10 cellular contexts compared by ENCODE assay signal in the genomic region with DNA sequence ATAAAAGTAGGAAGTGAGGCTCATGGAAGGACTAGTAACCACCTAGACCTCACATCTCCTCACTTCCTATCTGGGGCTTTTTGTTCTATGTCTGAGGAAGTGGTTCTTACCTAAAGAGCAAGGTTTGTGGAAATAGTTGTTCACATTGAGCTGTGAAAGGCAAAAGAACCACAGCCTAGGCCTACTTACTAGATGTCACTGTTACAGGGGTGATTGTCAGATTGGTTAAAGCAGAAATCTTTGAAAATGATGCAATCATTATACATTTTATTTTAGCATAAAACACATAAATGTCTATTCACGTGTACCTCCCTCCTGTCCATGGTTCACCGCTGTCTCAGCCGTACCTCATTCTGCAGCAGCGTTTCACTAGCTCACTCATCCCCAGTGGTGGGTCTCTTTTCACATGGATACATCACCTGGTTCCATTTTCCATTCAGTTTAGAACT.
DNase-seq lines count a peak whose midpoint lies in the region; ATAC-seq and TF ChIP-seq lines count a peak whose summit lies in the region.
"Had no signal": no experiment of that assay in that cellular context is flagged by ENCODE, and none has a peak within 500 bp of the region (broad histone marks: within the 10 kb centered on the region; RNA-seq: fewer than 3 reads in every experiment).

No MANE protein-coding gene starts in this region.

- no peak for TF ChIP-seq CTCF in OCI-LY7 (conservative IDR thresholded peaks at IDR 0.05; ENCODE audit: low read length)

- POLR2A ChIA-PET in CD4-positive, alpha-beta memory T cell (lab: Charles Lee; ENCODE audit: partially characterized antibody): interaction anchor here (0.7 to 1.9 kb wide), 9 partner anchors 9 to 220 kb away, joined by 3 to 7 read pairs (median 4); no protein-coding TSS in a partner anchor
- POLR2A ChIA-PET in OCI-LY7 (lab: Charles Lee): interaction anchor here (0.6 to 5.2 kb wide), 3 partner anchors 9 to 634 kb away, joined by 3 to 20 read pairs (median 3); no protein-coding TSS in a partner anchor

- peak; percentile 59 for ATAC-seq in GM21619 (IDR thresholded peaks at IDR 0.05; ENCODE audit: unreplicated experiment)
- peak; percentile 97 for ATAC-seq in central memory CD8-positive, alpha-beta T cell (replicated peaks; ENCODE audit: extremely low read depth, poor library complexity, severe bottlenecking)
- ATAC-seq in HG03196 (IDR thresholded peaks at IDR 0.05; ENCODE audit: unreplicated experiment): no peak
- ATAC-seq in HG03457 (IDR thresholded peaks at IDR 0.05; ENCODE audit: unreplicated experiment): no peak
- ATAC-seq: psoas muscle had no signal

- H3K36me3 ChIP-seq in CD4-positive, alpha-beta memory T cell (ENCODE audit: insufficient read depth, low read length): no peaks in the 10 kb centered on the region
- H3K36me3 ChIP-seq in OCI-LY7 (ENCODE audit: insufficient read depth, low read length): peaks cover 8% of the 10 kb centered on the region; the same call in 1 of the 2 replicates

- H3K9me3 Mint-ChIP-seq in CD4-positive, alpha-beta memory T cell: peaks cover 0 to 3% (median 0%) of the 10 kb centered on the region in 8 donors
- H3K9me3 Mint-ChIP-seq in central memory CD8-positive, alpha-beta T cell: no peaks in the 10 kb centered on the region

- peak overlapping the region; percentile 54 for H3K27ac ChIP-seq in CD4-positive, alpha-beta memory T cell (ENCODE audit: low read depth, low read length)
- no peak overlapping the region for H3K27ac ChIP-seq in OCI-LY7 (ENCODE audit: low read depth, low read length, poor library complexity, severe bottlenecking)
- H3K27ac ChIP-seq: psoas muscle had no signal

- H3K4me3 ChIP-seq in CD4-positive, alpha-beta memory T cell (ENCODE audit: low read length in 2 of 2): no peak overlapping the region
- H3K4me3 ChIP-seq in OCI-LY7 (ENCODE audit: low read depth, low read length, poor library complexity, severe bottlenecking): no peak overlapping the region
- H3K4me3 ChIP-seq: psoas muscle had no signal

- H2AFZ ChIP-seq in OCI-LY7 (ENCODE audit: low read length): no peak overlapping the region

- H3K27ac Mint-ChIP-seq in CD4-positive, alpha-beta memory T cell: peak overlapping the region; percentile 85 to 95 (median 91)
- H3K27ac Mint-ChIP-seq in central memory CD8-positive, alpha-beta T cell (ENCODE audit: low read depth): peak overlapping the region; percentile 77

- peaks cover 0 to 3% of the 10 kb centered on the region in 2 donors for H3K36me3 Mint-ChIP-seq in CD4-positive, alpha-beta memory T cell
- peaks cover 11% of the 10 kb centered on the region for H3K36me3 Mint-ChIP-seq in central memory CD8-positive, alpha-beta T cell (ENCODE audit: insufficient read depth)

- H3K4me1 Mint-ChIP-seq in CD4-positive, alpha-beta memory T cell: peaks cover 36 to 58% (median 40%) of the 10 kb centered on the region in 4 donors
- peaks cover 37% of the 10 kb centered on the region for H3K4me1 Mint-ChIP-seq in central memory CD8-positive, alpha-beta T cell

- H3K9me3 ChIP-seq in CD4-positive, alpha-beta memory T cell (ENCODE audit: control insufficient read depth in 1 of 2, low read length in 2 of 2): no peaks in the 10 kb centered on the region
- H3K9me3 ChIP-seq in OCI-LY7 (ENCODE audit: low read length): no peaks in the 10 kb centered on the region

- no peaks in the 10 kb centered on the region for H3K79me2 ChIP-seq in OCI-LY7 (ENCODE audit: insufficient read depth, low read depth, low read length)

- DNase-seq in CD4-positive, alpha-beta memory T cell: peak; percentile 71 to 81 (median 75)
- DNase-seq in OCI-LY7 (ENCODE audit: low spot score) (peak; percentile 61), NCI-H524 (lab: John Stamatoyannopoulos, UW) (no peak), T1000 (lab: John Stamatoyannopoulos, UW) (no peak)
- DNase-seq in central memory CD8-positive, alpha-beta T cell (ENCODE audit: low spot score in 2 of 2): peak in 1 of 2 donors; percentile 38
- DNase-seq: psoas muscle had no signal

- no peaks in the 10 kb centered on the region for H4K20me1 ChIP-seq in OCI-LY7 (ENCODE audit: insufficient read depth, low read length)

- H3K4me3 Mint-ChIP-seq in CD4-positive, alpha-beta memory T cell: peak overlapping the region; percentile 6 to 80 (median 56)
- H3K4me3 Mint-ChIP-seq in central memory CD8-positive, alpha-beta T cell: peak overlapping the region; percentile 40
- H3K4me3 Mint-ChIP-seq: CD14-positive monocyte had no signal

- H3K9me2 ChIP-seq in OCI-LY7 (ENCODE audit: insufficient read depth, low read length): no peaks in the 10 kb centered on the region

- H3K27me3 ChIP-seq in CD4-positive, alpha-beta memory T cell (ENCODE audit: insufficient read depth, low read length): no peaks in the 10 kb centered on the region

- H3K4me1 ChIP-seq in CD4-positive, alpha-beta memory T cell (ENCODE audit: insufficient read depth, low read length): peaks cover 34% of the 10 kb centered on the region
- peaks cover 26% of the 10 kb centered on the region for H3K4me1 ChIP-seq in OCI-LY7 (ENCODE audit: insufficient read depth, low read length, poor library complexity, severe bottlenecking)

- CTCF ChIA-PET in CD4-positive, alpha-beta memory T cell (lab: Charles Lee; ENCODE audit: partially characterized antibody): interaction anchor here (1.1 to 1.2 kb wide), 3 partner anchors 8 to 44 kb away, joined by 3 to 7 read pairs (median 4); no protein-coding TSS in a partner anchor
- CTCF ChIA-PET in OCI-LY7 (lab: Charles Lee; ENCODE audit: unreplicated experiment): no interaction called here

- H3K27me3 Mint-ChIP-seq in CD4-positive, alpha-beta memory T cell: no peaks in the 10 kb centered on the region
- H3K27me3 Mint-ChIP-seq in central memory CD8-positive, alpha-beta T cell: no peaks in the 10 kb centered on the region

- intact Hi-C loops in CD4-positive, alpha-beta memory T cell (cut with micrococcal nuclease): loop anchor here (1.0 kb wide), 1 partner anchor 33 kb away; no protein-coding TSS in a partner anchor
- intact Hi-C loops in OCI-LY7 (cut with micrococcal nuclease; ENCODE audit: unreplicated experiment): no loop called here

- H3K4me2 ChIP-seq in OCI-LY7 (ENCODE audit: low read length): no peak overlapping the region

- BruUV-seq in OCI-LY7 (replicated peaks; lab: Mats Ljungman, UMichigan): no TSS peak

Comparison
In these comparisons a context has a peak if more than half of its experiments do, and no peak if none do; other contexts are left out.
1. DNase-seq: peak in CD4-positive, alpha-beta memory T cell (5 of 5) and OCI-LY7 (single experiment); none in NCI-H524 (0 of 2) and T1000 (single experiment).
2. ATAC-seq: peak in GM21619 (single experiment) and central memory CD8-positive, alpha-beta T cell (single experiment); none in HG03196 (single experiment) and HG03457 (single experiment).